Comparison of ENCODE assay signal across 22 cellular contexts in the genomic region with DNA sequence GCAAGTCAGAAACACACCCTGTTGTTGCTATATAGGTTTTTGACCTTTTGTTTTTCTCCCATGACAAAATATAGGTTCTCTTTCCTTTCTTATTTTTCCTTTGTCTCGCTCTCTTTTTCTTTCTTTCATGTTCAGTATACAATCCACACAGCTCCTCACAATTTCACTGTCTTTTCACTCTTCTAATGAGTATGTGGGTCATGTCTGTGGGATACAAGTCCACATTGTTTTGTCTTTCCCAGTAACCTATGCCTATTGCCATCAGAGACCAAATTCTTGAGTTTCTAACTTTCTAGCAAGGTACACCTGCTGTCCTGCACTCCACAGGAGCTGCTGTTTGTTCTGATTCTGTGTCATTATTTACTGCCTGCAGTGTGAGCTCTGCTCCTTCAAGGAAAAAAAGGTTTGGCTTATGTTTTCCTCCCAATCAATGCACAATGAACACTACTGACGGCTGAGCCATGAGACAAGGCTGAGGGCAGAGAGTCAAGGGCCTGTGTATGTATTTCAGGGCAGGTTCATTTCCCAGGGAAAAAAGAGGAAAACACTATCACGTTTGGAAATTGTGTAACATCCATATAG.
A peak's percentile ranks its signal among the peaks of the same experiment; 100 is the strongest.
DNase-seq lines count a peak whose midpoint lies in the region; ATAC-seq and TF ChIP-seq lines count a peak whose summit lies in the region.
"Had no signal": no experiment of that assay in that cellular context is flagged by ENCODE, and none has a peak within 500 bp of the region (broad histone marks: within the 10 kb centered on the region; RNA-seq: fewer than 3 reads in every experiment).

No MANE protein-coding gene starts in this region.

- TF ChIP-seq CTCF in upper lobe of right lung (IDR thresholded peaks at IDR 0.05) (no peak), lower leg skin (IDR thresholded peaks at IDR 0.05) (no peak)

- no peak overlapping the region for H2BK12ac ChIP-seq in mesenchymal stem cell (ENCODE audit: low read length in 2 of 2)

- H3K14ac ChIP-seq in mesenchymal stem cell (ENCODE audit: low read length in 2 of 2) = no peak overlapping the region

- H3K27ac ChIP-seq in mesenchymal stem cell (ENCODE audit: low read length, poor library complexity, severe bottlenecking) = no peak overlapping the region
- no peak overlapping the region for H3K27ac ChIP-seq in upper lobe of right lung
- H3K27ac ChIP-seq: esophagus squamous epithelium, gastrocnemius medialis, RWPE1, WERI-Rb-1 had no signal

- H3K4me2 ChIP-seq in mesenchymal stem cell (ENCODE audit: low read length, poor library complexity, severe bottlenecking) = no peak overlapping the region

- DNase-seq in H7 (peak; percentile 0), SK-MEL-5 (ENCODE audit: low read depth, low spot score) (peak; percentile 61), mesenchymal stem cell (no peak), sciatic nerve (ENCODE audit: low spot score) (no peak), upper lobe of right lung (no peak), lower leg skin (ENCODE audit: low spot score in 2 of 2) (no peak), Kasumi-1 (lab: John Stamatoyannopoulos, UW) (no peak)
- DNase-seq: activated CD4-positive, alpha-beta T cell treated with anti-CD3 and anti-CD28 coated beads, Interleukin-2, amount 50 U/mL, for 1 hour; CD4-positive, CD25-positive, alpha-beta regulatory T cell; DMS 273 treated with DMSO at 0.1 percent for 48 hours; effector CD8-positive, alpha-beta T cell; esophagus squamous epithelium; gastrocnemius medialis; GF-D8; NCI-H1105; NCI-H2107; NCI-H510A treated with DMSO at 0.1 percent for 48 hours; stimulated activated CD4-positive, alpha-beta T cell treated with anti-CD3 and anti-CD28 coated beads, Interleukin-1b, Interleukin-23, amount 100 ng/mL, for 48 hours; stimulated activated naive B cell treated with anti-CD40 and anti-IgM and Interleukin-4, amounts not matched to agents 10 μg/mL and 1 μg/mL and 100 μg/mL, for 72 hours; WERI-Rb-1 had no signal

- in situ Hi-C loops in SK-MEL-5 (cut with HindIII; ENCODE audit: low pct_unique_long_range_greater_than_20kb, low sequenced_read_pairs) = no loop called here

- no peak overlapping the region for H4K8ac ChIP-seq in mesenchymal stem cell (ENCODE audit: low read length)

- H2BK5ac ChIP-seq in mesenchymal stem cell (ENCODE audit: low read depth, low read length, poor library complexity, severe bottlenecking) = no peak overlapping the region

- H3K4me1 ChIP-seq in mesenchymal stem cell (ENCODE audit: control insufficient read depth, insufficient read depth, low read depth, low read length) (no peaks in the 10 kb centered on the region), upper lobe of right lung (no peaks in the 10 kb centered on the region)
- H3K4me1 ChIP-seq: esophagus squamous epithelium, gastrocnemius medialis had no signal

- H3K79me1 ChIP-seq in mesenchymal stem cell (replicated peaks; ENCODE audit: low read length, poor library complexity, severe bottlenecking) = peaks cover 12% of the 10 kb centered on the region

- H2BK120ac ChIP-seq in mesenchymal stem cell (ENCODE audit: low read depth, low read length) = no peak overlapping the region

- H3K4me3 ChIP-seq in H7 (ENCODE audit: insufficient read depth, low read depth, low read length) (no peak overlapping the region), mesenchymal stem cell (ENCODE audit: insufficient read depth in 1 of 2, low read depth in 1 of 2, low read length in 2 of 2) (no peak overlapping the region), upper lobe of right lung (no peak overlapping the region), lower leg skin (ENCODE audit: low read depth, poor library complexity, severe bottlenecking) (no peak overlapping the region)
- H3K4me3 ChIP-seq: esophagus squamous epithelium, gastrocnemius medialis had no signal

- no peaks in the 10 kb centered on the region for H3K9me3 ChIP-seq in mesenchymal stem cell (ENCODE audit: control insufficient read depth, low read length)
- no peaks in the 10 kb centered on the region for H3K9me3 ChIP-seq in upper lobe of right lung
- H3K9me3 ChIP-seq: esophagus squamous epithelium, gastrocnemius medialis had no signal

- H3K36me3 ChIP-seq in H7 (replicated peaks; ENCODE audit: control insufficient read depth, insufficient read depth, low read length) = no peaks in the 10 kb centered on the region
- H3K36me3 ChIP-seq in mesenchymal stem cell (ENCODE audit: control insufficient read depth in 1 of 2, insufficient read depth in 2 of 2, low read depth in 1 of 2, low read length in 2 of 2) = no peaks in the 10 kb centered on the region
- H3K36me3 ChIP-seq in upper lobe of right lung = no peaks in the 10 kb centered on the region
- H3K36me3 ChIP-seq: esophagus squamous epithelium, gastrocnemius medialis, WERI-Rb-1 had no signal

- no peak overlapping the region for H3K23ac ChIP-seq in mesenchymal stem cell (ENCODE audit: low read length in 2 of 2)

- no peak overlapping the region for H2BK15ac ChIP-seq in mesenchymal stem cell (ENCODE audit: low read depth, poor library complexity, severe bottlenecking)

- H3K9ac ChIP-seq in mesenchymal stem cell (ENCODE audit: low read length) = no peak overlapping the region

- H3K4ac ChIP-seq in mesenchymal stem cell (ENCODE audit: low read depth in 1 of 2, low read length in 2 of 2) = no peak overlapping the region

- peak overlapping the region; percentile 73 for H2AK5ac ChIP-seq in mesenchymal stem cell (ENCODE audit: low read length, severe bottlenecking)

- H4K91ac ChIP-seq in mesenchymal stem cell (ENCODE audit: low read length) = no peak overlapping the region

- ATAC-seq in sciatic nerve (peak; percentile 53), GM21526 (IDR thresholded peaks at IDR 0.05; ENCODE audit: low FRiP score, unreplicated experiment) (no peak), upper lobe of right lung (no peak)
- ATAC-seq: gastrocnemius medialis; stimulated activated naive B cell treated with anti-CD40 and anti-IgM and Interleukin-4, amounts not matched to agents 10 μg/mL and 1 μg/mL and 100 μg/mL, for 72 hours had no signal

- H3K18ac ChIP-seq in mesenchymal stem cell (ENCODE audit: low read depth in 1 of 2, low read length in 2 of 2) = no peak overlapping the region

- no peaks in the 10 kb centered on the region for H3K27me3 ChIP-seq in H7 (ENCODE audit: control insufficient read depth, insufficient read depth, low read length)
- H3K27me3 ChIP-seq in mesenchymal stem cell (ENCODE audit: control insufficient read depth in 1 of 2, insufficient read depth in 1 of 2, low read length in 2 of 2) = no peaks in the 10 kb centered on the region
- no peaks in the 10 kb centered on the region for H3K27me3 ChIP-seq in upper lobe of right lung
- H3K27me3 ChIP-seq: esophagus squamous epithelium, gastrocnemius medialis had no signal

- WGBS in mesenchymal stem cell = 86% methylated on average over 2 of the region's 3 CpGs
- 71 to 72% methylated on average over 3 of the region's 3 CpGs for WGBS in lower leg skin, 2 donors

- no peak for TF ChIP-seq POLR2A in lower leg skin (IDR thresholded peaks at IDR 0.05)

- intact Hi-C loops in sciatic nerve (cut with DNase I) = no loop called here
- intact Hi-C loops in upper lobe of right lung (cut with DNase I) = no loop called here
- intact Hi-C loops in lower leg skin (cut with DNase I; ENCODE audit: low total_unique reads) = no loop called here

- H2AFZ ChIP-seq in mesenchymal stem cell (ENCODE audit: low read depth, low read length) = no peak overlapping the region

Comparison
In these comparisons a context has a peak if more than half of its experiments do, and no peak if none do; other contexts are left out.
1. DNase-seq: peak in H7 (single experiment) and SK-MEL-5 (single experiment); none in mesenchymal stem cell (single experiment), sciatic nerve (single experiment), upper lobe of right lung (single experiment), lower leg skin (0 of 2) and Kasumi-1 (0 of 2).